Comparison of ENCODE assay signal across 1 cellular context in the genomic region with DNA sequence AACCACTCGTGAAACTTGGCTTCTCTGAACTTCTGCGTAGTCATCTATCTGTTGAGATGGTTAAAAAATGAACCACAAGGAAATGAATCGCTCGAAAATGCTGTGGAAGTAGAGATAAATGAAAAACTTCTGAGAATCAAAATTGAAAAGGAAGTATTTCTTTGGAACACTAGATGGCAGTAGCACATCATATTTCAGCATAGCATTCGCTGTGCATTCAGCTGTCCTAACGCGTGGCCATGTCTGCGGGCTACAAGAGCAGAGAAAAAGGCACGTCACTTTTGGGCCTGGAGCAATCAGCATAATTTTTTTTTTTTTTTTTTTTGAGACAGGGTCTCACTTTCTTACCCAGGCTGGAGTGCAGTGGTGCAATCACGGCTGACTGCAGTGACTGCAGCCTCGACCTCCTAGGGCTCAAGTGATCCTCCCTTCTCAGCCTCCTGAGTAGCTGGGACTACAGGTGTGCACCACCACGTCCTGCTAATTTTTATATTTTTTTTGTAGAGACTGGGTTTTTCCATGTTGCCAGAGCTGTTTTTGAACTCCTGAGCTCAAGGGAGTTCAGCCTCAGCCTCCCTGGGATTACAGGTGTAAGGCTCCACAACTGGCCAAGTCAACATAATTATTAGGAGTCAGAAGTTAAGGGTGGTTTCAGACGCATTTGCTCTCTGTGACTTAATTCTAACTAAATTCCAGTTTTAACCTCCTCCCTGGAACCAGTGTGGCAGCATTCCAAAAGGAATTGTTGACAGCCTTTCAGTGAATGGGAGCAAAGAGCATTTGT.
TF ChIP-seq lines count a peak whose summit lies in the region.

No MANE protein-coding gene starts in this region.

TF ChIP-seq in K562, 482 proteins besides CTCF, POLR2A, EP300 and RAD21 (continued from another document and continues in another):
- TF ChIP-seq, protein P1, sequence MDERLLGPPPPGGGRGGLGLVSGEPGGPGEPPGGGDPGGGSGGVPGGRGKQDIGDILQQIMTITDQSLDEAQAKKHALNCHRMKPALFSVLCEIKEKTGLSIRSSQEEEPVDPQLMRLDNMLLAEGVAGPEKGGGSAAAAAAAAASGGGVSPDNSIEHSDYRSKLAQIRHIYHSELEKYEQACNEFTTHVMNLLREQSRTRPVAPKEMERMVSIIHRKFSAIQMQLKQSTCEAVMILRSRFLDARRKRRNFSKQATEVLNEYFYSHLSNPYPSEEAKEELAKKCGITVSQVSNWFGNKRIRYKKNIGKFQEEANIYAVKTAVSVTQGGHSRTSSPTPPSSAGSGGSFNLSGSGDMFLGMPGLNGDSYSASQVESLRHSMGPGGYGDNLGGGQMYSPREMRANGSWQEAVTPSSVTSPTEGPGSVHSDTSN (CRISPR knock-in tag; IDR thresholded peaks at IDR 0.05; ENCODE audit: low read depth), result no peak
- TF ChIP-seq, protein P1 (tag; conservative IDR thresholded peaks at IDR 0.05; ENCODE audit: low read depth), result no peak
- TF ChIP-seq CC2D1A (IDR thresholded peaks at IDR 0.05) (peak; percentile 69; the same call in 1 of the 2 replicates), MAFG (tag; conservative IDR thresholded peaks at IDR 0.05) (peak; percentile 24; the same call in 1 of the 2 replicates), SMARCA4 (IDR thresholded peaks at IDR 0.05) (no peak), CREBBP (IDR thresholded peaks at IDR 0.05; ENCODE audit: low read depth, low read length) (no peak), CXXC5 (CRISPR knock-in tag; IDR thresholded peaks at IDR 0.05) (peak; percentile 25; the same call in 1 of the 2 replicates), STAG1 (CRISPR knock-in tag; IDR thresholded peaks at IDR 0.05; ENCODE audit: borderline replicate concordance) (peak; percentile 65), HNRNPUL1 (IDR thresholded peaks at IDR 0.05; ENCODE audit: low read length) (no peak), HNRNPLL (IDR thresholded peaks at IDR 0.05; ENCODE audit: low read depth, low read length, poor library complexity, severe bottlenecking) (no peak), ZSCAN29 (IDR thresholded peaks at IDR 0.05) (no peak), PML (IDR thresholded peaks at IDR 0.05; ENCODE audit: low read length) (no peak), MAFF (IDR thresholded peaks at IDR 0.05; ENCODE audit: low read length) (peak; percentile 1; the same call in 1 of the 2 replicates), ILK (tag; IDR thresholded peaks at IDR 0.05; ENCODE audit: borderline replicate concordance, low read depth) (no peak), SRSF7 (optimal IDR thresholded peaks at IDR 0.05; ENCODE audit: low read depth, low read length) (no peak), ARNT (IDR thresholded peaks at IDR 0.05) (no peak), SLC30A9 (CRISPR knock-in tag; IDR thresholded peaks at IDR 0.05) (no peak), KDM1A (IDR thresholded peaks at IDR 0.05) (no peak), ZNF384 (IDR thresholded peaks at IDR 0.05; ENCODE audit: low read depth, low read length) (peak; percentile 47; the same call in 1 of the 2 replicates), TCF3 (CRISPR knock-in tag; IDR thresholded peaks at IDR 0.05) (no peak), MECOM (CRISPR knock-in tag; IDR thresholded peaks at IDR 0.05) (no peak), ZNF232 (CRISPR knock-in tag; IDR thresholded peaks at IDR 0.05) (no peak), IRF2 (CRISPR knock-in tag; IDR thresholded peaks at IDR 0.05) (no peak), SMC3 (conservative IDR thresholded peaks at IDR 0.05; ENCODE audit: insufficient read depth, low read depth, low read length) (peak; percentile 75), RHOXF2B (CRISPR knock-in tag; conservative IDR thresholded peaks at IDR 0.05) (no peak)
- TF ChIP-seq, protein P2, sequence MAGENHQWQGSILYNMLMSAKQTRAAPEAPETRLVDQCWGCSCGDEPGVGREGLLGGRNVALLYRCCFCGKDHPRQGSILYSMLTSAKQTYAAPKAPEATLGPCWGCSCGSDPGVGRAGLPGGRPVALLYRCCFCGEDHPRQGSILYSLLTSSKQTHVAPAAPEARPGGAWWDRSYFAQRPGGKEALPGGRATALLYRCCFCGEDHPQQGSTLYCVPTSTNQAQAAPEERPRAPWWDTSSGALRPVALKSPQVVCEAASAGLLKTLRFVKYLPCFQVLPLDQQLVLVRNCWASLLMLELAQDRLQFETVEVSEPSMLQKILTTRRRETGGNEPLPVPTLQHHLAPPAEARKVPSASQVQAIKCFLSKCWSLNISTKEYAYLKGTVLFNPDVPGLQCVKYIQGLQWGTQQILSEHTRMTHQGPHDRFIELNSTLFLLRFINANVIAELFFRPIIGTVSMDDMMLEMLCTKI (IDR thresholded peaks at IDR 0.05; ENCODE audit: partially characterized antibody), result no peak
- TF ChIP-seq, protein P3, sequence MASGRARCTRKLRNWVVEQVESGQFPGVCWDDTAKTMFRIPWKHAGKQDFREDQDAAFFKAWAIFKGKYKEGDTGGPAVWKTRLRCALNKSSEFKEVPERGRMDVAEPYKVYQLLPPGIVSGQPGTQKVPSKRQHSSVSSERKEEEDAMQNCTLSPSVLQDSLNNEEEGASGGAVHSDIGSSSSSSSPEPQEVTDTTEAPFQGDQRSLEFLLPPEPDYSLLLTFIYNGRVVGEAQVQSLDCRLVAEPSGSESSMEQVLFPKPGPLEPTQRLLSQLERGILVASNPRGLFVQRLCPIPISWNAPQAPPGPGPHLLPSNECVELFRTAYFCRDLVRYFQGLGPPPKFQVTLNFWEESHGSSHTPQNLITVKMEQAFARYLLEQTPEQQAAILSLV (tag; IDR thresholded peaks at IDR 0.05), result no peak
- TF ChIP-seq, protein P4, sequence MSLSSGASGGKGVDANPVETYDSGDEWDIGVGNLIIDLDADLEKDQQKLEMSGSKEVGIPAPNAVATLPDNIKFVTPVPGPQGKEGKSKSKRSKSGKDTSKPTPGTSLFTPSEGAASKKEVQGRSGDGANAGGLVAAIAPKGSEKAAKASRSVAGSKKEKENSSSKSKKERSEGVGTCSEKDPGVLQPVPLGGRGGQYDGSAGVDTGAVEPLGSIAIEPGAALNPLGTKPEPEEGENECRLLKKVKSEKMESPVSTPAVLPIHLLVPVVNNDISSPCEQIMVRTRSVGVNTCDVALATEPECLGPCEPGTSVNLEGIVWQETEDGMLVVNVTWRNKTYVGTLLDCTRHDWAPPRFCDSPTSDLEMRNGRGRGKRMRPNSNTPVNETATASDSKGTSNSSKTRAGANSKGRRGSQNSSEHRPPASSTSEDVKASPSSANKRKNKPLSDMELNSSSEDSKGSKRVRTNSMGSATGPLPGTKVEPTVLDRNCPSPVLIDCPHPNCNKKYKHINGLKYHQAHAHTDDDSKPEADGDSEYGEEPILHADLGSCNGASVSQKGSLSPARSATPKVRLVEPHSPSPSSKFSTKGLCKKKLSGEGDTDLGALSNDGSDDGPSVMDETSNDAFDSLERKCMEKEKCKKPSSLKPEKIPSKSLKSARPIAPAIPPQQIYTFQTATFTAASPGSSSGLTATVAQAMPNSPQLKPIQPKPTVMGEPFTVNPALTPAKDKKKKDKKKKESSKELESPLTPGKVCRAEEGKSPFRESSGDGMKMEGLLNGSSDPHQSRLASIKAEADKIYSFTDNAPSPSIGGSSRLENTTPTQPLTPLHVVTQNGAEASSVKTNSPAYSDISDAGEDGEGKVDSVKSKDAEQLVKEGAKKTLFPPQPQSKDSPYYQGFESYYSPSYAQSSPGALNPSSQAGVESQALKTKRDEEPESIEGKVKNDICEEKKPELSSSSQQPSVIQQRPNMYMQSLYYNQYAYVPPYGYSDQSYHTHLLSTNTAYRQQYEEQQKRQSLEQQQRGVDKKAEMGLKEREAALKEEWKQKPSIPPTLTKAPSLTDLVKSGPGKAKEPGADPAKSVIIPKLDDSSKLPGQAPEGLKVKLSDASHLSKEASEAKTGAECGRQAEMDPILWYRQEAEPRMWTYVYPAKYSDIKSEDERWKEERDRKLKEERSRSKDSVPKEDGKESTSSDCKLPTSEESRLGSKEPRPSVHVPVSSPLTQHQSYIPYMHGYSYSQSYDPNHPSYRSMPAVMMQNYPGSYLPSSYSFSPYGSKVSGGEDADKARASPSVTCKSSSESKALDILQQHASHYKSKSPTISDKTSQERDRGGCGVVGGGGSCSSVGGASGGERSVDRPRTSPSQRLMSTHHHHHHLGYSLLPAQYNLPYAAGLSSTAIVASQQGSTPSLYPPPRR (CRISPR knock-in tag; IDR thresholded peaks at IDR 0.05; ENCODE audit: borderline replicate concordance), result no peak
- TF ChIP-seq, protein P5, sequence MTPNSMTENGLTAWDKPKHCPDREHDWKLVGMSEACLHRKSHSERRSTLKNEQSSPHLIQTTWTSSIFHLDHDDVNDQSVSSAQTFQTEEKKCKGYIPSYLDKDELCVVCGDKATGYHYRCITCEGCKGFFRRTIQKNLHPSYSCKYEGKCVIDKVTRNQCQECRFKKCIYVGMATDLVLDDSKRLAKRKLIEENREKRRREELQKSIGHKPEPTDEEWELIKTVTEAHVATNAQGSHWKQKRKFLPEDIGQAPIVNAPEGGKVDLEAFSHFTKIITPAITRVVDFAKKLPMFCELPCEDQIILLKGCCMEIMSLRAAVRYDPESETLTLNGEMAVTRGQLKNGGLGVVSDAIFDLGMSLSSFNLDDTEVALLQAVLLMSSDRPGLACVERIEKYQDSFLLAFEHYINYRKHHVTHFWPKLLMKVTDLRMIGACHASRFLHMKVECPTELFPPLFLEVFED (CRISPR knock-in tag; conservative IDR thresholded peaks at IDR 0.05), result no peak
- TF ChIP-seq, protein P6, sequence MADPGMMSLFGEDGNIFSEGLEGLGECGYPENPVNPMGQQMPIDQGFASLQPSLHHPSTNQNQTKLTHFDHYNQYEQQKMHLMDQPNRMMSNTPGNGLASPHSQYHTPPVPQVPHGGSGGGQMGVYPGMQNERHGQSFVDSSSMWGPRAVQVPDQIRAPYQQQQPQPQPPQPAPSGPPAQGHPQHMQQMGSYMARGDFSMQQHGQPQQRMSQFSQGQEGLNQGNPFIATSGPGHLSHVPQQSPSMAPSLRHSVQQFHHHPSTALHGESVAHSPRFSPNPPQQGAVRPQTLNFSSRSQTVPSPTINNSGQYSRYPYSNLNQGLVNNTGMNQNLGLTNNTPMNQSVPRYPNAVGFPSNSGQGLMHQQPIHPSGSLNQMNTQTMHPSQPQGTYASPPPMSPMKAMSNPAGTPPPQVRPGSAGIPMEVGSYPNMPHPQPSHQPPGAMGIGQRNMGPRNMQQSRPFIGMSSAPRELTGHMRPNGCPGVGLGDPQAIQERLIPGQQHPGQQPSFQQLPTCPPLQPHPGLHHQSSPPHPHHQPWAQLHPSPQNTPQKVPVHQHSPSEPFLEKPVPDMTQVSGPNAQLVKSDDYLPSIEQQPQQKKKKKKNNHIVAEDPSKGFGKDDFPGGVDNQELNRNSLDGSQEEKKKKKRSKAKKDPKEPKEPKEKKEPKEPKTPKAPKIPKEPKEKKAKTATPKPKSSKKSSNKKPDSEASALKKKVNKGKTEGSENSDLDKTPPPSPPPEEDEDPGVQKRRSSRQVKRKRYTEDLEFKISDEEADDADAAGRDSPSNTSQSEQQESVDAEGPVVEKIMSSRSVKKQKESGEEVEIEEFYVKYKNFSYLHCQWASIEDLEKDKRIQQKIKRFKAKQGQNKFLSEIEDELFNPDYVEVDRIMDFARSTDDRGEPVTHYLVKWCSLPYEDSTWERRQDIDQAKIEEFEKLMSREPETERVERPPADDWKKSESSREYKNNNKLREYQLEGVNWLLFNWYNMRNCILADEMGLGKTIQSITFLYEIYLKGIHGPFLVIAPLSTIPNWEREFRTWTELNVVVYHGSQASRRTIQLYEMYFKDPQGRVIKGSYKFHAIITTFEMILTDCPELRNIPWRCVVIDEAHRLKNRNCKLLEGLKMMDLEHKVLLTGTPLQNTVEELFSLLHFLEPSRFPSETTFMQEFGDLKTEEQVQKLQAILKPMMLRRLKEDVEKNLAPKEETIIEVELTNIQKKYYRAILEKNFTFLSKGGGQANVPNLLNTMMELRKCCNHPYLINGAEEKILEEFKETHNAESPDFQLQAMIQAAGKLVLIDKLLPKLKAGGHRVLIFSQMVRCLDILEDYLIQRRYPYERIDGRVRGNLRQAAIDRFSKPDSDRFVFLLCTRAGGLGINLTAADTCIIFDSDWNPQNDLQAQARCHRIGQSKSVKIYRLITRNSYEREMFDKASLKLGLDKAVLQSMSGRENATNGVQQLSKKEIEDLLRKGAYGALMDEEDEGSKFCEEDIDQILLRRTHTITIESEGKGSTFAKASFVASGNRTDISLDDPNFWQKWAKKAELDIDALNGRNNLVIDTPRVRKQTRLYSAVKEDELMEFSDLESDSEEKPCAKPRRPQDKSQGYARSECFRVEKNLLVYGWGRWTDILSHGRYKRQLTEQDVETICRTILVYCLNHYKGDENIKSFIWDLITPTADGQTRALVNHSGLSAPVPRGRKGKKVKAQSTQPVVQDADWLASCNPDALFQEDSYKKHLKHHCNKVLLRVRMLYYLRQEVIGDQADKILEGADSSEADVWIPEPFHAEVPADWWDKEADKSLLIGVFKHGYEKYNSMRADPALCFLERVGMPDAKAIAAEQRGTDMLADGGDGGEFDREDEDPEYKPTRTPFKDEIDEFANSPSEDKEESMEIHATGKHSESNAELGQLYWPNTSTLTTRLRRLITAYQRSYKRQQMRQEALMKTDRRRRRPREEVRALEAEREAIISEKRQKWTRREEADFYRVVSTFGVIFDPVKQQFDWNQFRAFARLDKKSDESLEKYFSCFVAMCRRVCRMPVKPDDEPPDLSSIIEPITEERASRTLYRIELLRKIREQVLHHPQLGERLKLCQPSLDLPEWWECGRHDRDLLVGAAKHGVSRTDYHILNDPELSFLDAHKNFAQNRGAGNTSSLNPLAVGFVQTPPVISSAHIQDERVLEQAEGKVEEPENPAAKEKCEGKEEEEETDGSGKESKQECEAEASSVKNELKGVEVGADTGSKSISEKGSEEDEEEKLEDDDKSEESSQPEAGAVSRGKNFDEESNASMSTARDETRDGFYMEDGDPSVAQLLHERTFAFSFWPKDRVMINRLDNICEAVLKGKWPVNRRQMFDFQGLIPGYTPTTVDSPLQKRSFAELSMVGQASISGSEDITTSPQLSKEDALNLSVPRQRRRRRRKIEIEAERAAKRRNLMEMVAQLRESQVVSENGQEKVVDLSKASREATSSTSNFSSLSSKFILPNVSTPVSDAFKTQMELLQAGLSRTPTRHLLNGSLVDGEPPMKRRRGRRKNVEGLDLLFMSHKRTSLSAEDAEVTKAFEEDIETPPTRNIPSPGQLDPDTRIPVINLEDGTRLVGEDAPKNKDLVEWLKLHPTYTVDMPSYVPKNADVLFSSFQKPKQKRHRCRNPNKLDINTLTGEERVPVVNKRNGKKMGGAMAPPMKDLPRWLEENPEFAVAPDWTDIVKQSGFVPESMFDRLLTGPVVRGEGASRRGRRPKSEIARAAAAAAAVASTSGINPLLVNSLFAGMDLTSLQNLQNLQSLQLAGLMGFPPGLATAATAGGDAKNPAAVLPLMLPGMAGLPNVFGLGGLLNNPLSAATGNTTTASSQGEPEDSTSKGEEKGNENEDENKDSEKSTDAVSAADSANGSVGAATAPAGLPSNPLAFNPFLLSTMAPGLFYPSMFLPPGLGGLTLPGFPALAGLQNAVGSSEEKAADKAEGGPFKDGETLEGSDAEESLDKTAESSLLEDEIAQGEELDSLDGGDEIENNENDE (IDR thresholded peaks at IDR 0.05; ENCODE audit: low read depth, low read length), result no peak
- TF ChIP-seq, protein P7, sequence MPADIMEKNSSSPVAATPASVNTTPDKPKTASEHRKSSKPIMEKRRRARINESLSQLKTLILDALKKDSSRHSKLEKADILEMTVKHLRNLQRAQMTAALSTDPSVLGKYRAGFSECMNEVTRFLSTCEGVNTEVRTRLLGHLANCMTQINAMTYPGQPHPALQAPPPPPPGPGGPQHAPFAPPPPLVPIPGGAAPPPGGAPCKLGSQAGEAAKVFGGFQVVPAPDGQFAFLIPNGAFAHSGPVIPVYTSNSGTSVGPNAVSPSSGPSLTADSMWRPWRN (IDR thresholded peaks at IDR 0.05; ENCODE audit: low read depth), result no peak
